Comparison of ENCODE assay signal across 13 cellular contexts in the genomic region with DNA sequence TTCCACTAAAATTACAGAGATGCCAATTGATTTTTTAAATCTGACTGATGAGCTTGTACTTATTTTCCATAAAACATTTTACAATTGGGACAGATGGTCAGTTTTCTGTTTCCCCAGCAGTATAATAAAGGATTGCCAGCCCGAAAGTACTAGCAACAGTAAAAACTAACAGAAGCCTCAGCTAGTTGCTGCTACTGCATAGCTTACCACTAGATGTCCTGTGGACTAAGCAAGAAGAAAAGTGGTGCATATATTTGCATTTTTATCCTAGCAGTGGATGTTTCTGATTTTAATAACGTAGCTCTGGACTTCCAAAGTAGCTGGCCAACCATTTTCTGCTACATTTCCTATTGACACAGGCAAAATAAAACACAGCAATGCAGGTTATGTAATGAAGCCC.
DNase-seq lines count a peak whose midpoint lies in the region; ATAC-seq and TF ChIP-seq lines count a peak whose summit lies in the region.
"Had no signal": no experiment of that assay in that cellular context is flagged by ENCODE, and none has a peak within 500 bp of the region (broad histone marks: within the 10 kb centered on the region; RNA-seq: fewer than 3 reads in every experiment).

No MANE protein-coding gene starts in this region.

- peak; percentile 38 for TF ChIP-seq CTCF in GM10266 (IDR thresholded peaks at IDR 0.05; ENCODE audit: control insufficient read depth, insufficient read depth, low read depth, missing control alignments)
- no peak for TF ChIP-seq CTCF in NB4 (IDR thresholded peaks at IDR 0.05; ENCODE audit: low read depth, low read length)
- peak; percentile 25 to 66 for TF ChIP-seq CTCF in brain (conservative IDR thresholded peaks at IDR 0.05)
- peak; percentile 21 for TF ChIP-seq CTCF in nephron progenitor cell (IDR thresholded peaks at IDR 0.05)
- no peak for TF ChIP-seq CTCF in glutamatergic neuron (IDR thresholded peaks at IDR 0.05; ENCODE audit: partially characterized antibody, unreplicated experiment)

- no peak for DNase-seq in GM10266 (ENCODE audit: extremely low spot score)
- peak; percentile 2 for DNase-seq in NB4 (ENCODE audit: low read depth)
- DNase-seq in nephron progenitor cell: no peak
- DNase-seq in D341Med (ENCODE audit: low spot score): no peak
- no peak for DNase-seq in activated effector memory CD4-positive, alpha-beta T cell treated with Interleukin-2 at 50 U/mL for 16 hours
- no peak for DNase-seq in glutamatergic neuron
- DNase-seq: activated CD4-positive, alpha-beta memory T cell treated with anti-CD3 and anti-CD28 coated beads, Interleukin-2, amount 10 ng/mL, durations not matched to agents 7 days and 5 days; immature natural killer cell; NCI-H1930; posterior cingulate gyrus; upper lobe of right lung had no signal

- ATAC-seq in HG03045 (IDR thresholded peaks at IDR 0.05; ENCODE audit: unreplicated experiment): no peak
- ATAC-seq: upper lobe of right lung had no signal

- no peak overlapping the region for H3K4me3 ChIP-seq in NB4 (ENCODE audit: low read depth, low read length)
- H3K4me3 ChIP-seq: upper lobe of right lung had no signal

- no peaks in the 10 kb centered on the region for H3K36me3 Mint-ChIP-seq in brain
- no peaks in the 10 kb centered on the region for H3K36me3 Mint-ChIP-seq in nephron progenitor cell (ENCODE audit: low read depth)
- no peaks in the 10 kb centered on the region for H3K36me3 Mint-ChIP-seq in glutamatergic neuron (ENCODE audit: unreplicated experiment)
- H3K36me3 Mint-ChIP-seq: immature natural killer cell had no signal

- H3K9me3 Mint-ChIP-seq in brain (no peaks in the 10 kb centered on the region), nephron progenitor cell (no peaks in the 10 kb centered on the region), glutamatergic neuron (ENCODE audit: unreplicated experiment) (no peaks in the 10 kb centered on the region)
- H3K9me3 Mint-ChIP-seq: activated CD4-positive, alpha-beta memory T cell treated with anti-CD3 and anti-CD28 coated beads, Interleukin-2, amount 10 ng/mL, durations not matched to agents 7 days and 5 days had no signal

- TF ChIP-seq POLR2A in NB4 (IDR thresholded peaks at IDR 0.05; ENCODE audit: extremely low read depth, insufficient read length): no peak

- H3K4me1 Mint-ChIP-seq in brain (peaks cover 9% of the 10 kb centered on the region), nephron progenitor cell (peaks cover 7% of the 10 kb centered on the region), glutamatergic neuron (ENCODE audit: low read depth, unreplicated experiment) (no peaks in the 10 kb centered on the region)
- H3K4me1 Mint-ChIP-seq: activated CD4-positive, alpha-beta memory T cell treated with anti-CD3 and anti-CD28 coated beads, Interleukin-2, amount 10 ng/mL, durations not matched to agents 7 days and 5 days had no signal

- H3K27me3 Mint-ChIP-seq in brain (peaks cover 4% of the 10 kb centered on the region), nephron progenitor cell (ENCODE audit: low read depth, poor library complexity) (no peaks in the 10 kb centered on the region), glutamatergic neuron (ENCODE audit: unreplicated experiment) (no peaks in the 10 kb centered on the region)
- H3K27me3 Mint-ChIP-seq: activated CD4-positive, alpha-beta memory T cell treated with anti-CD3 and anti-CD28 coated beads, Interleukin-2, amount 10 ng/mL, durations not matched to agents 7 days and 5 days had no signal

- H3K27ac Mint-ChIP-seq in brain: peak overlapping the region in 1 of 5 experiments; percentile 65
- H3K27ac Mint-ChIP-seq in nephron progenitor cell: no peak overlapping the region
- H3K27ac Mint-ChIP-seq in glutamatergic neuron (ENCODE audit: unreplicated experiment): no peak overlapping the region
- H3K27ac Mint-ChIP-seq: activated CD4-positive, alpha-beta memory T cell treated with anti-CD3 and anti-CD28 coated beads, Interleukin-2, amount 10 ng/mL, durations not matched to agents 7 days and 5 days; immature natural killer cell had no signal

- H3K4me3 Mint-ChIP-seq in brain (peak overlapping the region in 1 of 5 experiments; percentile 67), nephron progenitor cell (no peak overlapping the region), glutamatergic neuron (ENCODE audit: unreplicated experiment) (no peak overlapping the region)
- H3K4me3 Mint-ChIP-seq: activated CD4-positive, alpha-beta memory T cell treated with anti-CD3 and anti-CD28 coated beads, Interleukin-2, amount 10 ng/mL, durations not matched to agents 7 days and 5 days; immature natural killer cell had no signal

Comparison
In these comparisons a context has a peak if more than half of its experiments do, and no peak if none do; other contexts are left out.
1. CTCF ChIP-seq: peak in GM10266 (single experiment), brain (2 of 2) and nephron progenitor cell (single experiment); none in NB4 (single experiment) and glutamatergic neuron (single experiment).